ENCODE assay signal across 10 cellular contexts in genomic region chr11:117874910-117875396, GRCh38. TPM values are rescaled to one million over a fixed set of nuclear protein-coding genes. Genes with fewer than 3 reads are reported as not detected.
DNase-seq lines count a peak whose midpoint lies in the region; ATAC-seq and TF ChIP-seq lines count a peak whose summit lies in the region.
"Had no signal": no experiment of that assay in that cellular context is flagged by ENCODE, and none has a peak within 500 bp of the region (broad histone marks: within the 10 kb centered on the region; RNA-seq: fewer than 3 reads in every experiment).

No MANE protein-coding gene starts in this region.

- 88% methylated on average over 4 of the region's 4 CpGs for WGBS in hepatocyte (ENCODE audit: low lambda C conversion rate, missing lambda C conversion rate)
- WGBS in psoas muscle, 3 donors: 66 to 85% (median 75%) methylated on average over 4 of the region's 4 CpGs
- WGBS in esophagus squamous epithelium, 2 donors: 90 to 96% methylated on average over 4 of the region's 4 CpGs

- no peaks in the 10 kb centered on the region for H3F3A ChIP-seq in Loucy (ENCODE audit: low read depth)

- H3K4me1 ChIP-seq in Loucy (ENCODE audit: insufficient read depth, low read length, poor library complexity, severe bottlenecking) (peaks cover 43% of the 10 kb centered on the region), hepatocyte (ENCODE audit: insufficient read depth) (peaks cover 23% of the 10 kb centered on the region), psoas muscle (no peaks in the 10 kb centered on the region), esophagus squamous epithelium (peaks cover 16 to 68% (median 26%) of the 10 kb centered on the region in 3 donors)

- H3K27ac ChIP-seq in hepatocyte (no peak overlapping the region), psoas muscle (peak overlapping the region; percentile 30), esophagus squamous epithelium (peak overlapping the region in 2 of 4 donors; percentile 10 to 61)
- H3K27ac ChIP-seq: GM23248 had no signal

- H3K4me3 ChIP-seq in Loucy (ENCODE audit: low read length, poor library complexity, severe bottlenecking): peak overlapping the region; percentile 73
- H3K4me3 ChIP-seq in hepatocyte: no peak overlapping the region
- peak overlapping the region; percentile 68 for H3K4me3 ChIP-seq in psoas muscle
- peak overlapping the region in 2 of 4 donors; percentile 51 to 75 for H3K4me3 ChIP-seq in esophagus squamous epithelium
- H3K4me3 ChIP-seq: GM23248 had no signal

- H3K9me3 ChIP-seq in Loucy (ENCODE audit: insufficient read depth, low read depth, low read length): no peaks in the 10 kb centered on the region
- no peaks in the 10 kb centered on the region for H3K9me3 ChIP-seq in hepatocyte (ENCODE audit: low read depth)
- no peaks in the 10 kb centered on the region for H3K9me3 ChIP-seq in psoas muscle
- no peaks in the 10 kb centered on the region for H3K9me3 ChIP-seq in esophagus squamous epithelium

- no peaks in the 10 kb centered on the region for H3K9me2 ChIP-seq in Loucy (replicated peaks; ENCODE audit: low read depth, low read length)
- H3K9me2 ChIP-seq in hepatocyte (replicated peaks; ENCODE audit: insufficient read depth): no peaks in the 10 kb centered on the region

- ATAC-seq in psoas muscle (no peak), HG03280 (IDR thresholded peaks at IDR 0.05; ENCODE audit: unreplicated experiment) (no peak)

- peak overlapping the region; percentile 2 for H3K9ac ChIP-seq in Loucy (ENCODE audit: low read depth, low read length, poor library complexity, severe bottlenecking)
- H3K9ac ChIP-seq: GM23248 had no signal

- H3K79me2 ChIP-seq in Loucy (ENCODE audit: insufficient read depth, low read length) (peaks cover 3% of the 10 kb centered on the region; the same call in 1 of the 2 replicates), hepatocyte (no peaks in the 10 kb centered on the region)

- intact Hi-C loops in psoas muscle (cut with DNase I) (no loop called here), esophagus squamous epithelium (cut with DNase I) (no loop called here)

- no peaks in the 10 kb centered on the region for H3K36me3 ChIP-seq in Loucy (ENCODE audit: insufficient read depth, low read length)
- no peaks in the 10 kb centered on the region for H3K36me3 ChIP-seq in hepatocyte (replicated peaks; ENCODE audit: insufficient read depth, low read depth)
- no peaks in the 10 kb centered on the region for H3K36me3 ChIP-seq in psoas muscle (ENCODE audit: insufficient read depth in 1 of 2, low read depth in 1 of 2)
- no peaks in the 10 kb centered on the region for H3K36me3 ChIP-seq in esophagus squamous epithelium

- no peaks in the 10 kb centered on the region for H4K20me1 ChIP-seq in Loucy (ENCODE audit: insufficient read depth, low read length, poor library complexity, severe bottlenecking)
- no peaks in the 10 kb centered on the region for H4K20me1 ChIP-seq in hepatocyte (ENCODE audit: insufficient read depth, poor library complexity, severe bottlenecking)

- TF ChIP-seq CTCF in Loucy (conservative IDR thresholded peaks at IDR 0.05; ENCODE audit: low read length) (no peak), hepatocyte (IDR thresholded peaks at IDR 0.05; ENCODE audit: poor library complexity) (no peak), psoas muscle (IDR thresholded peaks at IDR 0.05) (no peak), esophagus squamous epithelium (IDR thresholded peaks at IDR 0.05) (no peak)

- H3K27me3 ChIP-seq in Loucy (ENCODE audit: insufficient read depth, low read length, poor library complexity, severe bottlenecking) (peaks cover 10% of the 10 kb centered on the region), hepatocyte (peaks cover 39% of the 10 kb centered on the region), psoas muscle (ENCODE audit: insufficient read depth in 3 of 3, low read length in 2 of 3) (peaks cover 0 to 81% (median 24%) of the 10 kb centered on the region in 3 donors), esophagus squamous epithelium (peaks cover 5 to 90% (median 11%) of the 10 kb centered on the region in 4 donors)

- TF ChIP-seq POLR2A in esophagus squamous epithelium (IDR thresholded peaks at IDR 0.05): no peak

- H2AFZ ChIP-seq in Loucy (ENCODE audit: low read length) (no peak overlapping the region), hepatocyte (no peak overlapping the region)
- H2AFZ ChIP-seq: GM23248 had no signal

- peak overlapping the region; percentile 80 for H3K4me2 ChIP-seq in Loucy (ENCODE audit: low read depth, low read length, poor library complexity, severe bottlenecking)
- peak overlapping the region; percentile 84 for H3K4me2 ChIP-seq in hepatocyte

- DNase-seq in D341Med (ENCODE audit: low spot score): peak; percentile 17
- DNase-seq in hepatocyte (ENCODE audit: low spot score): no peak
- no peak for DNase-seq in psoas muscle
- no peak for DNase-seq in esophagus squamous epithelium (lab: John Stamatoyannopoulos, UW)
- DNase-seq in islet precursor cell: no peak
- DNase-seq in HuH-7.5 (ENCODE audit: low spot score): no peak
- DNase-seq: aorta, GM23248 had no signal

RNA-seq across cellular contexts. Expression of gene FXYD6, which starts 1.5 kb away (rescaled TPM):
- total RNA-seq in hepatocyte (19.5 and 28.3 TPM in 2 replicates), psoas muscle (10 to 100 TPM; 10.8 to 27.9 (median 11.5) TPM), esophagus squamous epithelium (10 to 100 TPM in 1 of 4 donors, 1 to 10 TPM in 2, under 1 TPM in 1; 0.61 to 27.7 (median 2.1) TPM)
- polyA plus RNA-seq in hepatocyte (56.9 and 68.2 TPM in 2 replicates), psoas muscle (10 to 100 TPM; 14.0 to 17.5 (median 14.8) TPM)
- total RNA-seq: GM23248 had no signal
- polyA plus RNA-seq: GM23248 had no signal

RNA-seq across cellular contexts. Expression of gene FXYD2, which starts 50.4 kb away (rescaled TPM):
- 72.7 and 100 TPM in 2 replicates for total RNA-seq in hepatocyte
- polyA plus RNA-seq in hepatocyte: 93.8 and 97.7 TPM in 2 replicates
- under 1 TPM in 2 of 4 donors, not detected in 2; 0.42 to 0.69 TPM for total RNA-seq in psoas muscle
- polyA plus RNA-seq in psoas muscle: under 1 TPM; 0.17 to 0.49 (median 0.24) TPM
- total RNA-seq in esophagus squamous epithelium: under 1 TPM in 2 of 4 donors, not detected in 2; 0.19 to 0.95 TPM
- total RNA-seq: GM23248 had no signal
- polyA plus RNA-seq: GM23248 had no signal

RNA-seq across cellular contexts. Expression of gene TMPRSS13, which starts 54.2 kb away (rescaled TPM):
- total RNA-seq in hepatocyte (1.0 and 1.3 TPM in 2 replicates), psoas muscle (not detected), esophagus squamous epithelium (10 to 100 TPM; 11.1 to 31.7 (median 21.0) TPM)
- polyA plus RNA-seq in hepatocyte (1.1 and 1.9 TPM in 2 replicates), psoas muscle (not detected)
- total RNA-seq: GM23248 had no signal
- polyA plus RNA-seq: GM23248 had no signal

Comparison
In these comparisons a context has a peak if more than half of its experiments do, and no peak if none do; other contexts are left out.
1. RNA of gene FXYD2, which starts 50.4 kb away (total RNA-seq): 72.7 to 100 TPM in hepatocyte; 0.42 to 0.69 TPM in psoas muscle and 0.19 to 0.95 TPM in esophagus squamous epithelium; every median in the first group is over 10 times any median in the second.